9 cellular contexts compared by ENCODE assay signal in genomic region chr16:180101-180920, GRCh38. TPM values are rescaled to one million over a fixed set of nuclear protein-coding genes. Genes with fewer than 3 reads are reported as not detected.
DNase-seq lines count a peak whose midpoint lies in the region; ATAC-seq, FAIRE-seq and TF ChIP-seq lines count a peak whose summit lies in the region.
"Had no signal": no experiment of that assay in that cellular context is flagged by ENCODE, and none has a peak within 500 bp of the region (broad histone marks: within the 10 kb centered on the region; RNA-seq: fewer than 3 reads in every experiment).

HBQ1 (plus strand) TSS chr16:180459; CDS start chr16:180487, 28 bp downstream.

- ATAC-seq in natural killer cell (peak in 2 of 3 donors; percentile 29 to 49), HG03469 (IDR thresholded peaks at IDR 0.05; ENCODE audit: unreplicated experiment) (no peak)

- POLR2A ChIA-PET in endothelial cell of umbilical vein (lab: Charles Lee), result interaction anchor here (1.4 kb wide), 1 partner anchor 73 kb away, joined by 3 read pairs; no protein-coding TSS in a partner anchor

- H3K9me3 Mint-ChIP-seq in natural killer cell, result no peaks in the 10 kb centered on the region

- peak within 1 kb of the TSS; percentile 63 for H3K4me3 Mint-ChIP-seq in natural killer cell

- peak within 1 kb of the TSS; percentile 51 for H3K4me2 ChIP-seq in endothelial cell of umbilical vein (ENCODE audit: insufficient read depth, low read length)

- peak; percentile 78 for DNase-seq in GM20000 (ENCODE audit: low spot score)
- DNase-seq in WERI-Rb-1, result peak; percentile 61
- DNase-seq in endothelial cell of umbilical vein (ENCODE audit: low read depth, low spot score), result peak; percentile 31
- DNase-seq in natural killer cell, result peak; percentile 58
- no peak for DNase-seq in midbrain (lab: John Stamatoyannopoulos, UW)
- DNase-seq in hippocampal formation (lab: John Stamatoyannopoulos, UW), result no peak

- H2AFZ ChIP-seq in ACC112 (ENCODE audit: low read length, unreplicated experiment) (peak within 1 kb of the TSS; percentile 43), endothelial cell of umbilical vein (ENCODE audit: low read depth, low read length) (no peak within 1 kb of the TSS)

- TF ChIP-seq POLR2A in endothelial cell of umbilical vein (IDR thresholded peaks at IDR 0.05; ENCODE audit: low read depth, low read length), result no peak

- dilution Hi-C loops in endothelial cell of umbilical vein (cut with MboI; ENCODE audit: extremely low pct_ligation_motif_present, low sequenced_read_pairs), result no loop called here

- intact Hi-C loops in endothelial cell of umbilical vein (cut with micrococcal nuclease), result loop anchor here (2.0 to 5.0 kb wide), 2 partner anchors 64 to 172 kb away; partner anchors contain the start of gene AXIN1
- intact Hi-C loops in natural killer cell (cut with micrococcal nuclease), result no loop called here

- H3K36me3 ChIP-seq in ACC112 (ENCODE audit: insufficient read depth, low read length), result no peaks in the 10 kb centered on the region
- H3K36me3 ChIP-seq in WERI-Rb-1, result peaks cover 8% of the 10 kb centered on the region
- no peaks in the 10 kb centered on the region for H3K36me3 ChIP-seq in endothelial cell of umbilical vein (ENCODE audit: control insufficient read depth in 2 of 2, extremely low read depth in 1 of 2, insufficient read depth in 2 of 2, low read length in 2 of 2)

- H3K4me1 ChIP-seq in ACC112 (ENCODE audit: control insufficient read depth, insufficient read depth, low read length, unreplicated experiment), result no peaks in the 10 kb centered on the region
- H3K4me1 ChIP-seq in endothelial cell of umbilical vein (ENCODE audit: control insufficient read depth, extremely low read depth, insufficient read depth, low read length), result peaks cover 5% of the 10 kb centered on the region

- peaks cover 10 to 14% of the 10 kb centered on the region in 2 donors for H3K27me3 Mint-ChIP-seq in natural killer cell (ENCODE audit: low read depth in 2 of 2)

- FAIRE-seq in endothelial cell of umbilical vein (lab: Jason Lieb, UNC), result no peak

- peak; percentile 25 for TF ChIP-seq CTCF in GM20000 (IDR thresholded peaks at IDR 0.05; ENCODE audit: extremely low read depth, missing control alignments)
- peak; percentile 75 for TF ChIP-seq CTCF in WERI-Rb-1 (IDR thresholded peaks at IDR 0.05; ENCODE audit: low read depth, low read length)
- TF ChIP-seq CTCF in endothelial cell of umbilical vein (IDR thresholded peaks at IDR 0.05; ENCODE audit: extremely low read depth in 1 of 2, insufficient read depth in 1 of 2, low read depth in 1 of 2, low read length in 2 of 2), result peak; percentile 42 to 79
- TF ChIP-seq CTCF in natural killer cell (IDR thresholded peaks at IDR 0.05), result peak; percentile 60

- no peak within 1 kb of the TSS for H3K9ac ChIP-seq in endothelial cell of umbilical vein (replicated peaks; ENCODE audit: extremely low read depth, insufficient read depth, low read length)

- no TSS peak for BruUV-seq in endothelial cell of umbilical vein (replicated peaks; lab: Mats Ljungman, UMichigan)

- no peaks in the 10 kb centered on the region for H3K9me3 ChIP-seq in WERI-Rb-1 (ENCODE audit: severe bottlenecking)
- H3K9me3 ChIP-seq in endothelial cell of umbilical vein (replicated peaks; ENCODE audit: control insufficient read depth, insufficient read depth, low read length), result no peaks in the 10 kb centered on the region

- CTCF ChIA-PET in endothelial cell of umbilical vein (lab: Charles Lee), result interaction anchor here (0.6 to 3.3 kb wide), 17 partner anchors 9 to 183 kb away, joined by 3 to 61 read pairs (median 4); no protein-coding TSS in a partner anchor

- no peak within 1 kb of the TSS for H3K27ac Mint-ChIP-seq in natural killer cell

- peaks cover 33% of the 10 kb centered on the region for H3K27me3 ChIP-seq in ACC112 (ENCODE audit: insufficient read depth, low read length)
- peaks cover 11% of the 10 kb centered on the region for H3K27me3 ChIP-seq in WERI-Rb-1 (ENCODE audit: insufficient read depth, low read depth, severe bottlenecking)
- H3K27me3 ChIP-seq in endothelial cell of umbilical vein (ENCODE audit: control insufficient read depth in 2 of 2, insufficient read depth in 2 of 2, low read length in 2 of 2), result peaks cover 23 to 29% of the 10 kb centered on the region in 2 experiments

- no peaks in the 10 kb centered on the region for H3K9me1 ChIP-seq in endothelial cell of umbilical vein (replicated peaks; ENCODE audit: control insufficient read depth, extremely low read depth, insufficient read depth, low read length)

- no peaks in the 10 kb centered on the region for H3K4me1 Mint-ChIP-seq in natural killer cell

- no peaks in the 10 kb centered on the region for H3K36me3 Mint-ChIP-seq in natural killer cell

- H3K79me2 ChIP-seq in ACC112 (ENCODE audit: control insufficient read depth, insufficient read depth, low read length, unreplicated experiment) (no peaks in the 10 kb centered on the region), endothelial cell of umbilical vein (ENCODE audit: control insufficient read depth, insufficient read depth, low read length) (no peaks in the 10 kb centered on the region)

- H3K4me3 ChIP-seq in ACC112 (ENCODE audit: low read depth, low read length), result peak within 1 kb of the TSS; percentile 74
- H3K4me3 ChIP-seq in WERI-Rb-1 (ENCODE audit: low read depth, low read length), result peak within 1 kb of the TSS; percentile 57
- peak within 1 kb of the TSS in 1 of 3 experiments; percentile 1 for H3K4me3 ChIP-seq in endothelial cell of umbilical vein (replicated peaks in 1 of 3; ENCODE audit: insufficient read depth in 1 of 3, low read depth in 1 of 3, low read length in 3 of 3)

- H3K27ac ChIP-seq in ACC112 (ENCODE audit: low read depth, low read length) (no peak within 1 kb of the TSS), WERI-Rb-1 (peak within 1 kb of the TSS; percentile 39), endothelial cell of umbilical vein (ENCODE audit: insufficient read depth, low read depth, low read length) (no peak within 1 kb of the TSS)
- H3K27ac ChIP-seq: epithelial cell of prostate had no signal

- no peaks in the 10 kb centered on the region for H4K20me1 ChIP-seq in endothelial cell of umbilical vein (replicated peaks; ENCODE audit: control insufficient read depth, extremely low read depth, insufficient read depth, low read length)

TF ChIP-seq in endothelial cell of umbilical vein, 7 proteins besides CTCF, POLR2A, EP300 and RAD21:
- TF ChIP-seq JUN (IDR thresholded peaks at IDR 0.05; ENCODE audit: borderline replicate concordance, insufficient read depth, insufficient read length, low read depth) (no peak), MAX (IDR thresholded peaks at IDR 0.05; ENCODE audit: insufficient read depth, insufficient read length) (no peak), EZH2 (IDR thresholded peaks at IDR 0.05; ENCODE audit: borderline replicate concordance, low read depth, low read length, severe bottlenecking) (no peak), POLR2AphosphoS5 (IDR thresholded peaks at IDR 0.05; ENCODE audit: insufficient read depth, low read depth, low read length) (no peak), FOS (IDR thresholded peaks at IDR 0.05; ENCODE audit: borderline replicate concordance, insufficient read depth, low read length) (no peak), MYC (IDR thresholded peaks at IDR 0.05; ENCODE audit: low read depth, low read length) (no peak)

RNA-seq across cellular contexts. Expression of gene HBQ1, which starts in this region (rescaled TPM):
- not detected in 2 replicates for total RNA-seq in endothelial cell of umbilical vein
- 0.75 and 2.5 TPM in 2 replicates for polyA plus RNA-seq in endothelial cell of umbilical vein
- polyA plus RNA-seq in endothelial cell of umbilical vein (2011; cell fraction: cytosol; rRNA removed), result 0.18 and 0.25 TPM in 2 replicates
- polyA plus RNA-seq in endothelial cell of umbilical vein (2011; cell fraction: nucleus; rRNA removed), result 0.78 TPM in 1 of 2 replicates, not detected in the other
- polyA plus RNA-seq in endothelial cell of umbilical vein (2012), result 0.55 and 0.95 TPM in 2 replicates
- 0.90 and 0.93 TPM in 2 replicates for polyA minus RNA-seq in endothelial cell of umbilical vein
- polyA minus RNA-seq in endothelial cell of umbilical vein (2011; cell fraction: cytosol; rRNA and poly(A)+ RNA removed), result not detected
- not detected in 2 replicates for polyA minus RNA-seq in endothelial cell of umbilical vein (2011; cell fraction: nucleus; rRNA and poly(A)+ RNA removed)
- 1 to 10 TPM in 2 of 3 donors, not detected in 1; 1.0 to 2.0 TPM for total RNA-seq in natural killer cell

Comparison
In these comparisons a context has a peak if more than half of its experiments do, and no peak if none do; other contexts are left out.
1. DNase-seq: peak in GM20000 (single experiment), WERI-Rb-1 (single experiment), endothelial cell of umbilical vein (single experiment) and natural killer cell (single experiment); none in midbrain (single experiment) and hippocampal formation (0 of 2).
2. CTCF ChIP-seq: peak in every context shown above with its lines; median percentile 75 in WERI-Rb-1; 60 in endothelial cell of umbilical vein; 60 in natural killer cell; 25 in GM20000.